Comparison of ENCODE assay signal across 8 cellular contexts in genomic region chr20:35303735-35304431, GRCh38. TPM values are rescaled to one million over a fixed set of nuclear protein-coding genes. Genes with fewer than 3 reads are reported as not detected.
DNase-seq lines count a peak whose midpoint lies in the region; ATAC-seq, FAIRE-seq and TF ChIP-seq lines count a peak whose summit lies in the region.

No MANE protein-coding gene starts in this region.

- in situ Hi-C loops in mammary epithelial cell (cut with MboI; ENCODE audit: low sequenced_read_pairs in 2 of 2): loop anchor here (5.0 to 10.0 kb wide), 2 partner anchors 141 to 148 kb away; no protein-coding TSS in a partner anchor

- H3K27me3 ChIP-seq in Caco-2 (replicated peaks; ENCODE audit: control insufficient read depth, insufficient read depth, low read length) (no peaks in the 10 kb centered on the region), mammary epithelial cell (ENCODE audit: insufficient read depth, low read length) (no peaks in the 10 kb centered on the region), keratinocyte (ENCODE audit: control insufficient read depth, extremely low read depth, insufficient read depth, low read length) (no peaks in the 10 kb centered on the region)

- H3K27ac Mint-ChIP-seq in Caco-2 (ENCODE audit: unreplicated experiment) (peak overlapping the region; percentile 54), activated B cell treated with CpG ODN at 0.5 μM for 24 hours (no peak overlapping the region)

- H3K4me1 ChIP-seq in Caco-2: peaks cover 44% of the 10 kb centered on the region
- peaks cover 74% of the 10 kb centered on the region for H3K4me1 ChIP-seq in mammary epithelial cell (ENCODE audit: insufficient read depth, low read length)
- H3K4me1 ChIP-seq in keratinocyte (ENCODE audit: control insufficient read depth, extremely low read depth, insufficient read depth, low read length): peaks cover 72% of the 10 kb centered on the region

- H3K79me2 ChIP-seq in mammary epithelial cell (ENCODE audit: insufficient read depth, low read length) (peaks cover 9% of the 10 kb centered on the region), keratinocyte (ENCODE audit: control insufficient read depth, insufficient read depth, low read length) (no peaks in the 10 kb centered on the region)

- H3K4me3 ChIP-seq in Caco-2 (ENCODE audit: low read depth, low read length) (no peak overlapping the region), mammary epithelial cell (replicated peaks in 1 of 3; ENCODE audit: insufficient read depth in 1 of 3, low read depth in 2 of 3, low read length in 3 of 3) (no peak overlapping the region), keratinocyte (ENCODE audit: control insufficient read depth in 2 of 3, extremely low read depth in 1 of 3, insufficient read depth in 2 of 3, low read depth in 1 of 3, low read length in 3 of 3) (peak overlapping the region; percentile 14 to 29 (median 23))

- DNase-seq in Caco-2: peak; percentile 97
- DNase-seq in NCI-H2227 treated with DMSO at 0.1 percent for 48 hours (lab: John Stamatoyannopoulos, UW): peak; percentile 68
- DNase-seq in activated B cell treated with CpG ODN at 0.5 μM for 24 hours: peak; percentile 57
- peak; percentile 89 for DNase-seq in mammary epithelial cell
- no peak for DNase-seq in keratinocyte (ENCODE audit: low read depth, low spot score)
- DNase-seq in stimulated activated CD4-positive, alpha-beta T cell treated with anti-CD3 and anti-CD28 coated beads, Interleukin-1b, Interleukin-23, amount 100 ng/mL, for 24 hours (ENCODE audit: low read depth in 4 of 4, low spot score in 1 of 4): peak; percentile 71 to 75 (median 72)

- no peaks in the 10 kb centered on the region for H3K9me3 ChIP-seq in Caco-2
- no peaks in the 10 kb centered on the region for H3K9me3 ChIP-seq in mammary epithelial cell (replicated peaks; ENCODE audit: insufficient read depth, low read length)
- H3K9me3 ChIP-seq in keratinocyte (ENCODE audit: control insufficient read depth, low read depth, low read length): no peaks in the 10 kb centered on the region

- ATAC-seq in HG02798 (IDR thresholded peaks at IDR 0.05; ENCODE audit: poor library complexity, unreplicated experiment) (peak; percentile 64), activated B cell treated with CpG ODN at 0.5 μM for 24 hours (ENCODE audit: low read depth) (peak; percentile 84), GM19455 (IDR thresholded peaks at IDR 0.05; ENCODE audit: unreplicated experiment) (no peak)

- H3K36me3 Mint-ChIP-seq in Caco-2 (ENCODE audit: insufficient read depth, unreplicated experiment): peaks cover 27% of the 10 kb centered on the region
- peaks cover 16% of the 10 kb centered on the region for H3K36me3 Mint-ChIP-seq in activated B cell treated with CpG ODN at 0.5 μM for 24 hours (ENCODE audit: low read depth)

- peaks cover 3% of the 10 kb centered on the region; the same call in 1 of the 2 replicates for H3K36me3 ChIP-seq in Caco-2 (ENCODE audit: control insufficient read depth, insufficient read depth, low read length)
- H3K36me3 ChIP-seq in mammary epithelial cell (ENCODE audit: insufficient read depth, low read length): no peaks in the 10 kb centered on the region
- peaks cover 2 to 19% of the 10 kb centered on the region in 2 experiments for H3K36me3 ChIP-seq in keratinocyte (ENCODE audit: control insufficient read depth in 2 of 2, extremely low read depth in 1 of 2, insufficient read depth in 2 of 2, low read length in 2 of 2)

- BruUV-seq in Caco-2 (replicated peaks; lab: Mats Ljungman, UMichigan): no TSS peak
- no TSS peak for BruUV-seq in mammary epithelial cell (replicated peaks; lab: Mats Ljungman, UMichigan)

- CTCF ChIA-PET in Caco-2 (lab: Charles Lee) (interaction anchor here (0.6 to 8.3 kb wide), 22 partner anchors 9 to 441 kb away, joined by 3 to 167 read pairs (median 5); partner anchors contain the start of genes CEP250, EIF6, GDF5 and UQCC1), activated B cell treated with CpG ODN at 0.5 μM for 24 hours (lab: Charles Lee) (interaction anchor here (0.7 to 2.4 kb wide), 12 partner anchors 9 to 393 kb away, joined by 3 to 14 read pairs (median 4); no protein-coding TSS in a partner anchor), mammary epithelial cell (lab: Charles Lee; ENCODE audit: low non-redundant PET) (interaction anchor here (0.5 to 1.2 kb wide), 5 partner anchors 26 to 159 kb away, joined by 3 to 10 read pairs (median 4); partner anchors contain the start of gene GDF5)

- H3K27ac ChIP-seq in mammary epithelial cell (ENCODE audit: insufficient read depth, low read depth, low read length) (peak overlapping the region; percentile 95), keratinocyte (ENCODE audit: control insufficient read depth, insufficient read depth, low read length) (peak overlapping the region; percentile 98)

- peak; percentile 74 for FAIRE-seq in keratinocyte (lab: Jason Lieb, UNC)

- H3K9me3 Mint-ChIP-seq in Caco-2 (ENCODE audit: unreplicated experiment) (no peaks in the 10 kb centered on the region), activated B cell treated with CpG ODN at 0.5 μM for 24 hours (no peaks in the 10 kb centered on the region)

- H3K4me1 Mint-ChIP-seq in Caco-2 (ENCODE audit: low read depth, unreplicated experiment) (peaks cover 41% of the 10 kb centered on the region), activated B cell treated with CpG ODN at 0.5 μM for 24 hours (peaks cover 11% of the 10 kb centered on the region)

- H3K4me2 ChIP-seq in mammary epithelial cell (ENCODE audit: insufficient read depth, low read depth, low read length): peak overlapping the region; percentile 52
- H3K4me2 ChIP-seq in keratinocyte (ENCODE audit: control insufficient read depth, extremely low read depth, insufficient read depth, low read depth, low read length): peak overlapping the region; percentile 59

- no peaks in the 10 kb centered on the region for H3K27me3 Mint-ChIP-seq in Caco-2 (ENCODE audit: insufficient read depth, unreplicated experiment)
- no peaks in the 10 kb centered on the region for H3K27me3 Mint-ChIP-seq in activated B cell treated with CpG ODN at 0.5 μM for 24 hours

- peak overlapping the region; percentile 61 for H3K9ac ChIP-seq in mammary epithelial cell (ENCODE audit: insufficient read depth, low read length)
- H3K9ac ChIP-seq in keratinocyte (ENCODE audit: control insufficient read depth, extremely low read depth, insufficient read depth, low read length): peak overlapping the region; percentile 64

- 14% methylated on average over 10 of the region's 18 CpGs for WGBS in mammary epithelial cell (ENCODE audit: low coverage, missing lambda C conversion rate)

- intact Hi-C loops in Caco-2 (cut with micrococcal nuclease; ENCODE audit: unreplicated experiment) (loop anchor here (1.0 kb wide), 4 partner anchors 20 to 143 kb away; partner anchors contain the start of gene EIF6), activated B cell treated with CpG ODN at 0.5 μM for 24 hours (cut with micrococcal nuclease) (loop anchor here (1.0 to 2.0 kb wide), 4 partner anchors 19 to 143 kb away; partner anchors contain the start of gene EIF6), mammary epithelial cell (cut with micrococcal nuclease) (loop anchor here (1.0 to 10.0 kb wide), 6 partner anchors 20 to 313 kb away; partner anchors contain the start of genes EIF6 and SPAG4)

- TF ChIP-seq CTCF in Caco-2 (IDR thresholded peaks at IDR 0.05; ENCODE audit: insufficient read depth in 1 of 2, low read depth in 1 of 2, low read length in 1 of 2, severe bottlenecking in 1 of 2, unreplicated experiment in 1 of 2) (peak; percentile 99 to 100), activated B cell treated with CpG ODN at 0.5 μM for 24 hours (IDR thresholded peaks at IDR 0.05) (peak; percentile 28), mammary epithelial cell (conservative IDR thresholded peaks at IDR 0.05 in 1 of 2, IDR thresholded peaks at IDR 0.05 in 1 of 2; ENCODE audit: extremely low read depth in 1 of 2, insufficient read depth in 1 of 2, low read depth in 1 of 2, low read length in 2 of 2) (peak; percentile 88 to 97), keratinocyte (optimal IDR thresholded peaks at IDR 0.05 in 1 of 3, IDR thresholded peaks at IDR 0.05 in 1 of 3, conservative IDR thresholded peaks at IDR 0.05 in 1 of 3; ENCODE audit: extremely low read depth in 1 of 3, insufficient read depth in 2 of 3, low read length in 3 of 3) (peak; percentile 92 to 96 (median 96))

- POLR2A ChIA-PET in Caco-2 (lab: Charles Lee): interaction anchor here (0.6 kb wide), 3 partner anchors 13 to 428 kb away, joined by 3 to 5 read pairs (median 4); partner anchors contain the start of gene ACSS2
- POLR2A ChIA-PET in activated B cell treated with CpG ODN at 0.5 μM for 24 hours (lab: Charles Lee): interaction anchor here (0.6 to 1.1 kb wide), 2 partner anchors 20 to 510 kb away, joined by 3 to 10 read pairs; no protein-coding TSS in a partner anchor

- H3K4me3 Mint-ChIP-seq in Caco-2 (ENCODE audit: unreplicated experiment) (peak overlapping the region; percentile 28), activated B cell treated with CpG ODN at 0.5 μM for 24 hours (no peak overlapping the region)

- dilution Hi-C loops in mammary epithelial cell (cut with HindIII; ENCODE audit: low sequenced_read_pairs): no loop called here
- dilution Hi-C loops in keratinocyte (cut with MboI; ENCODE audit: extremely low pct_ligation_motif_present, low sequenced_read_pairs): no loop called here

- H4K20me1 ChIP-seq in mammary epithelial cell (ENCODE audit: insufficient read depth, low read length) (no peaks in the 10 kb centered on the region), keratinocyte (ENCODE audit: control insufficient read depth, extremely low read depth, insufficient read depth, low read length) (no peaks in the 10 kb centered on the region)

- no peaks in the 10 kb centered on the region for H3K9me1 ChIP-seq in keratinocyte (ENCODE audit: control insufficient read depth, extremely low read depth, insufficient read depth, low read length)

- H2AFZ ChIP-seq in mammary epithelial cell (ENCODE audit: low read depth, low read length) (peak overlapping the region; percentile 39), keratinocyte (ENCODE audit: control insufficient read depth, low read length) (peak overlapping the region; percentile 13)

RNA-seq across cellular contexts. Expression of gene FAM83C, which starts 11.7 kb away (rescaled TPM):
- total RNA-seq in Caco-2 (2022) (0.09 TPM in 1 of 2 replicates, not detected in the other), activated B cell treated with CpG ODN at 0.5 μM for 24 hours (not detected in 2 replicates), mammary epithelial cell (not detected)
- polyA plus RNA-seq in mammary epithelial cell (not detected), keratinocyte (12.4 to 23.0 TPM (median 12.6 TPM) in 3 replicates)
- polyA minus RNA-seq in mammary epithelial cell (not detected), keratinocyte (12.4 to 19.8 TPM (median 19.5 TPM) in 3 replicates)
- 13.8 TPM for polyA plus RNA-seq in keratinocyte (2011; ENCODE audit: low read depth)
- 16.3 and 27.7 TPM in 2 replicates for polyA plus RNA-seq in keratinocyte (2011; cell fraction: cytosol; rRNA removed)
- 27.1 and 29.7 TPM in 2 replicates for polyA plus RNA-seq in keratinocyte (2011; cell fraction: nucleus; rRNA removed)
- 18.4 and 33.5 TPM in 2 replicates for polyA plus RNA-seq in keratinocyte (2012; ENCODE audit: low replicate concordance)
- polyA minus RNA-seq in keratinocyte (2011; cell fraction: cytosol; rRNA and poly(A)+ RNA removed): 31.1 TPM
- 17.6 and 20.9 TPM in 2 replicates for polyA minus RNA-seq in keratinocyte (2011; cell fraction: nucleus; rRNA and poly(A)+ RNA removed)

RNA-seq across cellular contexts. Expression of gene EIF6, which starts 19.3 kb away (rescaled TPM):
- total RNA-seq in Caco-2 (2022): 403 and 420 TPM in 2 replicates
- 137 and 148 TPM in 2 replicates for total RNA-seq in activated B cell treated with CpG ODN at 0.5 μM for 24 hours
- total RNA-seq in mammary epithelial cell: 100 to 1,000 TPM; 203 to 285 TPM
- polyA plus RNA-seq in mammary epithelial cell: 427 TPM
- 408 TPM for polyA minus RNA-seq in mammary epithelial cell
- polyA plus RNA-seq in keratinocyte: 206 to 285 TPM (median 283 TPM) in 3 replicates
- polyA plus RNA-seq in keratinocyte (2011; ENCODE audit: low read depth): 56.4 TPM
- polyA plus RNA-seq in keratinocyte (2011; cell fraction: cytosol; rRNA removed): 195 and 208 TPM in 2 replicates
- polyA plus RNA-seq in keratinocyte (2011; cell fraction: nucleus; rRNA removed): 221 and 270 TPM in 2 replicates
- polyA plus RNA-seq in keratinocyte (2012; ENCODE audit: low replicate concordance): 232 and 273 TPM in 2 replicates
- polyA minus RNA-seq in keratinocyte: 189 to 430 TPM (median 235 TPM) in 3 replicates
- polyA minus RNA-seq in keratinocyte (2011; cell fraction: cytosol; rRNA and poly(A)+ RNA removed): 195 TPM
- 48.1 and 50.7 TPM in 2 replicates for polyA minus RNA-seq in keratinocyte (2011; cell fraction: nucleus; rRNA and poly(A)+ RNA removed)

RNA-seq across cellular contexts. Expression of gene MMP24OS, which starts 26.0 kb away (rescaled TPM):
- total RNA-seq in Caco-2 (2022) (38.8 and 42.3 TPM in 2 replicates), activated B cell treated with CpG ODN at 0.5 μM for 24 hours (39.2 and 47.9 TPM in 2 replicates), mammary epithelial cell (10 to 100 TPM; 30.8 to 94.6 TPM)
- polyA plus RNA-seq in mammary epithelial cell (34.1 TPM), keratinocyte (19.5 to 31.9 TPM (median 24.7 TPM) in 3 replicates)
- polyA minus RNA-seq in mammary epithelial cell (105 TPM), keratinocyte (14.7 to 45.1 TPM (median 22.5 TPM) in 3 replicates)
- 19.8 TPM for polyA plus RNA-seq in keratinocyte (2011; ENCODE audit: low read depth)
- 24.9 and 48.3 TPM in 2 replicates for polyA plus RNA-seq in keratinocyte (2011; cell fraction: cytosol; rRNA removed)
- 19.7 and 29.9 TPM in 2 replicates for polyA plus RNA-seq in keratinocyte (2011; cell fraction: nucleus; rRNA removed)
- 38.8 and 70.6 TPM in 2 replicates for polyA plus RNA-seq in keratinocyte (2012; ENCODE audit: low replicate concordance)
- 108 TPM for polyA minus RNA-seq in keratinocyte (2011; cell fraction: cytosol; rRNA and poly(A)+ RNA removed)
- 11.2 and 14.0 TPM in 2 replicates for polyA minus RNA-seq in keratinocyte (2011; cell fraction: nucleus; rRNA and poly(A)+ RNA removed)

Comparison
In these comparisons a context has a peak if more than half of its experiments do, and no peak if none do; other contexts are left out.
1. H3K4me3 ChIP-seq: peak in keratinocyte (3 of 3); none in Caco-2 (single experiment) and mammary epithelial cell (0 of 3).
2. CTCF ChIP-seq: peak in every context shown above with its lines; median percentile 100 in Caco-2; 96 in keratinocyte; 92 in mammary epithelial cell; 28 in activated B cell treated with CpG ODN at 0.5 μM for 24 hours.